Comparison of ENCODE assay signal across 8 cellular contexts in the genomic region with DNA sequence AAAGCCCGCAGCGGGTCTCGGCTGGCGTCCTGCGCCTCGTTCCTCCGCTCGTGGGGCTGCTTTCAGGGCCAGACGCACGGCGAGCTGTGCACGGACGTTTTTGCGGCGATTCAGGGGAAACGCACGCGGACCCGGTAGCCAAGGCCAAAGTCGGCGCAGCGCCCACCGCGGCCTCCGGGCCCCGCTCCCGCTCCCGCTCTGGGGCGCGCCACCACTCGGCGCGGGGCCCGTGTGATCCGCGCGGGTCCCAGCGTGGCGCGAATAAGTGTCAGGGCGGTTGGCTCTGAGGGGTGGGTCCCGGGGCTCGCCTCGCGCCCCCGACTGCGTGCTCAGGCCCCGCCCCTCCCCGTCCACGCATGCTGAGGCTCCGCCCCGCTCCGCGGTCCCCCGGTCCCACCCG. TPM values are rescaled to one million over a fixed set of nuclear protein-coding genes. Genes with fewer than 3 reads are reported as not detected.
DNase-seq lines count a peak whose midpoint lies in the region; ATAC-seq and TF ChIP-seq lines count a peak whose summit lies in the region.

No MANE protein-coding gene starts in this region.

- H3K79me1 ChIP-seq in mesendoderm (ENCODE audit: low read length), result peaks cover 11% of the 10 kb centered on the region

- CTCF ChIA-PET in CD4-positive, alpha-beta T cell (lab: Charles Lee), result no interaction called here
- CTCF ChIA-PET in activated naive CD4-positive, alpha-beta T cell treated with anti-CD3 and anti-CD28 coated beads for 36 hours (lab: Charles Lee), result no interaction called here

- no peak overlapping the region for H3K18ac ChIP-seq in mesendoderm (ENCODE audit: low read length)

- H3K27me3 ChIP-seq in CD4-positive, alpha-beta T cell (ENCODE audit: control insufficient read depth, insufficient read depth, low read length), result no peaks in the 10 kb centered on the region
- H3K27me3 ChIP-seq in ascending aorta, result no peaks in the 10 kb centered on the region
- no peaks in the 10 kb centered on the region for H3K27me3 ChIP-seq in mesendoderm (ENCODE audit: insufficient read depth, low read length, poor library complexity)

- H3K4me1 Mint-ChIP-seq in CD4-positive, alpha-beta T cell (ENCODE audit: low read depth), result peaks cover 25% of the 10 kb centered on the region
- H3K4me1 Mint-ChIP-seq in activated naive CD4-positive, alpha-beta T cell treated with anti-CD3 and anti-CD28 coated beads for 36 hours (ENCODE audit: low read depth), result peaks cover 26% of the 10 kb centered on the region
- H3K4me1 Mint-ChIP-seq in activated T-helper 1 cell treated with anti-CD3 and anti-CD28 coated beads, Interleukin-12 subunit alpha, Interleukin-12 subunit beta, Interleukin-2, Interleukin-4 antibody, amounts not matched to agents 30 ng/mL and 10 ng/mL and 1 ng/mL, durations not matched to agents 14 hours and 24 hours and 36 hours (ENCODE audit: low read depth), result peaks cover 27% of the 10 kb centered on the region

- H3K56ac ChIP-seq in mesendoderm (ENCODE audit: low read length), result peak overlapping the region; percentile 84

- DNase-seq in CD4-positive, alpha-beta T cell, result peak in 1 of 10 experiments; percentile 19
- DNase-seq in HFF-Myc (ENCODE audit: extremely low read depth, low read depth), result no peak
- no peak for DNase-seq in ascending aorta (ENCODE audit: low spot score in 2 of 2)
- DNase-seq in mesendoderm, result peak; percentile 49
- no peak for DNase-seq in cerebellar cortex (ENCODE audit: low spot score)
- DNase-seq in activated naive CD4-positive, alpha-beta T cell treated with anti-CD3 and anti-CD28 coated beads for 36 hours, result no peak
- no peak for DNase-seq in activated T-helper 1 cell treated with anti-CD3 and anti-CD28 coated beads, Interleukin-12 subunit alpha, Interleukin-12 subunit beta, Interleukin-2, Interleukin-4 antibody, amounts not matched to agents 30 ng/mL and 10 ng/mL and 1 ng/mL, durations not matched to agents 14 hours and 24 hours and 36 hours (ENCODE audit: low spot score)

- H3K4me3 ChIP-seq in HFF-Myc (replicated peaks; ENCODE audit: low read depth, low read length), result peak overlapping the region; percentile 43
- H3K4me3 ChIP-seq in ascending aorta, result peak overlapping the region; percentile 92 to 98
- peak overlapping the region; percentile 58 for H3K4me3 ChIP-seq in mesendoderm (ENCODE audit: low read length)

- H3K9me3 Mint-ChIP-seq in CD4-positive, alpha-beta T cell, result peaks cover 2% of the 10 kb centered on the region
- peaks cover 2% of the 10 kb centered on the region for H3K9me3 Mint-ChIP-seq in activated naive CD4-positive, alpha-beta T cell treated with anti-CD3 and anti-CD28 coated beads for 36 hours
- no peaks in the 10 kb centered on the region for H3K9me3 Mint-ChIP-seq in activated T-helper 1 cell treated with anti-CD3 and anti-CD28 coated beads, Interleukin-12 subunit alpha, Interleukin-12 subunit beta, Interleukin-2, Interleukin-4 antibody, amounts not matched to agents 30 ng/mL and 10 ng/mL and 1 ng/mL, durations not matched to agents 14 hours and 24 hours and 36 hours

- peak overlapping the region; percentile 71 for H3K4me2 ChIP-seq in mesendoderm (ENCODE audit: low read length)

- H3K4me1 ChIP-seq in ascending aorta (peaks cover 7 to 18% of the 10 kb centered on the region in 2 donors), mesendoderm (ENCODE audit: control insufficient read depth, low read depth, low read length) (peaks cover 10% of the 10 kb centered on the region)

- peaks cover 13% of the 10 kb centered on the region for H3K79me2 ChIP-seq in mesendoderm (ENCODE audit: control insufficient read depth, insufficient read depth, low read length)

- ATAC-seq in CD4-positive, alpha-beta T cell (ENCODE audit: poor library complexity), result peak; percentile 48
- ATAC-seq in HG03439 (IDR thresholded peaks at IDR 0.05; ENCODE audit: unreplicated experiment), result no peak

- no peaks in the 10 kb centered on the region for H3K27me3 Mint-ChIP-seq in CD4-positive, alpha-beta T cell
- no peaks in the 10 kb centered on the region for H3K27me3 Mint-ChIP-seq in activated naive CD4-positive, alpha-beta T cell treated with anti-CD3 and anti-CD28 coated beads for 36 hours (ENCODE audit: low read depth)
- peaks cover 4% of the 10 kb centered on the region for H3K27me3 Mint-ChIP-seq in activated T-helper 1 cell treated with anti-CD3 and anti-CD28 coated beads, Interleukin-12 subunit alpha, Interleukin-12 subunit beta, Interleukin-2, Interleukin-4 antibody, amounts not matched to agents 30 ng/mL and 10 ng/mL and 1 ng/mL, durations not matched to agents 14 hours and 24 hours and 36 hours (ENCODE audit: insufficient read depth)

- no peak overlapping the region for H3K4me3 Mint-ChIP-seq in CD4-positive, alpha-beta T cell
- H3K4me3 Mint-ChIP-seq in activated naive CD4-positive, alpha-beta T cell treated with anti-CD3 and anti-CD28 coated beads for 36 hours, result no peak overlapping the region
- H3K4me3 Mint-ChIP-seq in activated T-helper 1 cell treated with anti-CD3 and anti-CD28 coated beads, Interleukin-12 subunit alpha, Interleukin-12 subunit beta, Interleukin-2, Interleukin-4 antibody, amounts not matched to agents 30 ng/mL and 10 ng/mL and 1 ng/mL, durations not matched to agents 14 hours and 24 hours and 36 hours, result no peak overlapping the region

- WGBS in mesendoderm (ENCODE audit: extremely low coverage, insufficient coverage, low lambda C conversion rate), result no CpG with 5 or more reads among the region's 56 CpGs

- POLR2A ChIA-PET in CD4-positive, alpha-beta T cell (lab: Charles Lee), result no interaction called here

- H2BK15ac ChIP-seq in mesendoderm (replicated peaks; ENCODE audit: low read depth), result no peak overlapping the region

- peak overlapping the region; percentile 75 for H3K9ac ChIP-seq in mesendoderm (ENCODE audit: low read length)

- no peak overlapping the region for H2AK5ac ChIP-seq in mesendoderm (ENCODE audit: low read length)

- no peak overlapping the region for H3K27ac Mint-ChIP-seq in CD4-positive, alpha-beta T cell
- H3K27ac Mint-ChIP-seq in activated naive CD4-positive, alpha-beta T cell treated with anti-CD3 and anti-CD28 coated beads for 36 hours, result no peak overlapping the region
- no peak overlapping the region for H3K27ac Mint-ChIP-seq in activated T-helper 1 cell treated with anti-CD3 and anti-CD28 coated beads, Interleukin-12 subunit alpha, Interleukin-12 subunit beta, Interleukin-2, Interleukin-4 antibody, amounts not matched to agents 30 ng/mL and 10 ng/mL and 1 ng/mL, durations not matched to agents 14 hours and 24 hours and 36 hours

- no peak overlapping the region for H4K5ac ChIP-seq in mesendoderm (ENCODE audit: low read length)

- H3K23ac ChIP-seq in mesendoderm (ENCODE audit: low read length), result peak overlapping the region; percentile 89

- no peak overlapping the region for H2BK120ac ChIP-seq in mesendoderm (ENCODE audit: low read depth, low read length)

- TF ChIP-seq CTCF in CD4-positive, alpha-beta T cell (IDR thresholded peaks at IDR 0.05), result no peak
- no peak for TF ChIP-seq CTCF in HFF-Myc (IDR thresholded peaks at IDR 0.05; ENCODE audit: low read depth, low read length, missing control alignments)
- TF ChIP-seq CTCF in ascending aorta (IDR thresholded peaks at IDR 0.05), result no peak

- no peak overlapping the region for H4K8ac ChIP-seq in mesendoderm (ENCODE audit: low read depth, low read length)

- H3K36me3 Mint-ChIP-seq in CD4-positive, alpha-beta T cell (ENCODE audit: low read depth), result peaks cover 7% of the 10 kb centered on the region
- peaks cover 7% of the 10 kb centered on the region for H3K36me3 Mint-ChIP-seq in activated naive CD4-positive, alpha-beta T cell treated with anti-CD3 and anti-CD28 coated beads for 36 hours (ENCODE audit: low read depth)
- H3K36me3 Mint-ChIP-seq in activated T-helper 1 cell treated with anti-CD3 and anti-CD28 coated beads, Interleukin-12 subunit alpha, Interleukin-12 subunit beta, Interleukin-2, Interleukin-4 antibody, amounts not matched to agents 30 ng/mL and 10 ng/mL and 1 ng/mL, durations not matched to agents 14 hours and 24 hours and 36 hours (ENCODE audit: low read depth), result peaks cover 2% of the 10 kb centered on the region

- peak overlapping the region; percentile 87 for H3K4ac ChIP-seq in mesendoderm (ENCODE audit: low read depth, low read length)

- intact Hi-C loops in CD4-positive, alpha-beta T cell (cut with DNase I, micrococcal nuclease), result loop anchor here (1.0 to 10.0 kb wide), 5 partner anchors 34 to 336 kb away; a partner anchor contains a TSS
- intact Hi-C loops in ascending aorta (cut with DNase I), result loop anchor here (1.0 to 2.0 kb wide), 3 partner anchors 14 to 103 kb away; a partner anchor contains a TSS
- intact Hi-C loops in activated naive CD4-positive, alpha-beta T cell treated with anti-CD3 and anti-CD28 coated beads for 36 hours (cut with micrococcal nuclease), result loop anchor here (1.0 to 10.0 kb wide), 4 partner anchors 35 to 454 kb away; a partner anchor contains a TSS
- intact Hi-C loops in activated T-helper 1 cell treated with anti-CD3 and anti-CD28 coated beads, Interleukin-12 subunit alpha, Interleukin-12 subunit beta, Interleukin-2, Interleukin-4 antibody, amounts not matched to agents 30 ng/mL and 10 ng/mL and 1 ng/mL, durations not matched to agents 14 hours and 24 hours and 36 hours (cut with micrococcal nuclease), result loop anchor here (1.0 to 5.0 kb wide), 3 partner anchors 35 to 301 kb away; a partner anchor contains a TSS

- no peak overlapping the region for H3K27ac ChIP-seq in CD4-positive, alpha-beta T cell (ENCODE audit: low read depth, low read length)
- H3K27ac ChIP-seq in ascending aorta (peak overlapping the region; percentile 74 to 91), mesendoderm (ENCODE audit: low read depth, low read length) (no peak overlapping the region)

- H3K36me3 ChIP-seq in ascending aorta (no peaks in the 10 kb centered on the region), mesendoderm (ENCODE audit: control insufficient read depth, insufficient read depth, low read length) (peaks cover 2% of the 10 kb centered on the region)

- no peaks in the 10 kb centered on the region for H3K9me3 ChIP-seq in CD4-positive, alpha-beta T cell (ENCODE audit: control insufficient read depth, low read length)
- peaks cover 0 to 5% of the 10 kb centered on the region in 2 donors for H3K9me3 ChIP-seq in ascending aorta

- no peak overlapping the region for H2BK5ac ChIP-seq in mesendoderm (ENCODE audit: low read length)

RNA-seq across cellular contexts. Expression of a gene that starts 0.7 kb away (rescaled TPM):
- total RNA-seq in CD4-positive, alpha-beta T cell, result 10 to 100 TPM; 74.6 to 80.3 TPM
- 156 TPM for total RNA-seq in ascending aorta
- polyA plus RNA-seq in mesendoderm (2013, experiment 1 of 2), result 43.3 TPM
- polyA plus RNA-seq in mesendoderm (2013, experiment 2 of 2), result 41.0 TPM
- total RNA-seq in activated naive CD4-positive, alpha-beta T cell treated with anti-CD3 and anti-CD28 coated beads for 36 hours, result 10 to 100 TPM; 71.8 to 75.3 TPM
- 106 and 111 TPM in 2 replicates for total RNA-seq in activated T-helper 1 cell treated with anti-CD3 and anti-CD28 coated beads, Interleukin-12 subunit alpha, Interleukin-12 subunit beta, Interleukin-2, Interleukin-4 antibody, amounts not matched to agents 30 ng/mL and 10 ng/mL and 1 ng/mL, durations not matched to agents 14 hours and 24 hours and 36 hours

RNA-seq across cellular contexts. Expression of a gene that starts 15.8 kb away (rescaled TPM):
- total RNA-seq in CD4-positive, alpha-beta T cell, result 1 to 10 TPM; 4.2 to 4.9 TPM
- 10.5 TPM for total RNA-seq in ascending aorta
- 2.5 TPM for polyA plus RNA-seq in mesendoderm (2013, experiment 1 of 2)
- 2.0 TPM for polyA plus RNA-seq in mesendoderm (2013, experiment 2 of 2)
- total RNA-seq in activated naive CD4-positive, alpha-beta T cell treated with anti-CD3 and anti-CD28 coated beads for 36 hours, result 1 to 10 TPM; 1.3 to 1.8 TPM
- 1.9 and 2.7 TPM in 2 replicates for total RNA-seq in activated T-helper 1 cell treated with anti-CD3 and anti-CD28 coated beads, Interleukin-12 subunit alpha, Interleukin-12 subunit beta, Interleukin-2, Interleukin-4 antibody, amounts not matched to agents 30 ng/mL and 10 ng/mL and 1 ng/mL, durations not matched to agents 14 hours and 24 hours and 36 hours

RNA-seq across cellular contexts. Expression of a gene that starts 34.7 kb away (rescaled TPM):
- 10 to 100 TPM; 30.6 to 31.2 TPM for total RNA-seq in CD4-positive, alpha-beta T cell
- total RNA-seq in ascending aorta, result 21.0 TPM
- polyA plus RNA-seq in mesendoderm (2013, experiment 1 of 2), result 15.6 TPM
- polyA plus RNA-seq in mesendoderm (2013, experiment 2 of 2), result 15.8 TPM
- total RNA-seq in activated naive CD4-positive, alpha-beta T cell treated with anti-CD3 and anti-CD28 coated beads for 36 hours, result 10 to 100 TPM; 30.0 to 31.7 TPM
- 37.6 and 43.7 TPM in 2 replicates for total RNA-seq in activated T-helper 1 cell treated with anti-CD3 and anti-CD28 coated beads, Interleukin-12 subunit alpha, Interleukin-12 subunit beta, Interleukin-2, Interleukin-4 antibody, amounts not matched to agents 30 ng/mL and 10 ng/mL and 1 ng/mL, durations not matched to agents 14 hours and 24 hours and 36 hours

RNA-seq across cellular contexts. Expression of a gene that starts 52.7 kb away (rescaled TPM):
- total RNA-seq in CD4-positive, alpha-beta T cell, result 1 to 10 TPM; 1.6 to 2.0 TPM
- 9.4 TPM for total RNA-seq in ascending aorta
- polyA plus RNA-seq in mesendoderm (2013, experiment 1 of 2), result 1.3 TPM
- polyA plus RNA-seq in mesendoderm (2013, experiment 2 of 2), result 1.4 TPM
- under 1 TPM; 0.42 to 0.52 TPM for total RNA-seq in activated naive CD4-positive, alpha-beta T cell treated with anti-CD3 and anti-CD28 coated beads for 36 hours
- 3.6 and 5.2 TPM in 2 replicates for total RNA-seq in activated T-helper 1 cell treated with anti-CD3 and anti-CD28 coated beads, Interleukin-12 subunit alpha, Interleukin-12 subunit beta, Interleukin-2, Interleukin-4 antibody, amounts not matched to agents 30 ng/mL and 10 ng/mL and 1 ng/mL, durations not matched to agents 14 hours and 24 hours and 36 hours

Comparison
In these comparisons a context has a peak if more than half of its experiments do, and no peak if none do; other contexts are left out.
1. H3K27ac ChIP-seq: peak in ascending aorta (2 of 2); none in CD4-positive, alpha-beta T cell (single experiment) and mesendoderm (single experiment).
2. H3K4me3 ChIP-seq: peak in every context shown above with its lines; median percentile 95 in ascending aorta; 58 in mesendoderm; 43 in HFF-Myc.